Comparison of ENCODE assay signal across 11 cellular contexts in genomic region chr18:902179-902718, GRCh38. TPM values are rescaled to one million over a fixed set of nuclear protein-coding genes. Genes with fewer than 3 reads are reported as not detected.
DNase-seq lines count a peak whose midpoint lies in the region; TF ChIP-seq lines count a peak whose summit lies in the region.
"Had no signal": no experiment of that assay in that cellular context is flagged by ENCODE, and none has a peak within 500 bp of the region (broad histone marks: within the 10 kb centered on the region; RNA-seq: fewer than 3 reads in every experiment).

No MANE protein-coding gene starts in this region.

- TF ChIP-seq CTCF in DOHH2 (IDR thresholded peaks at IDR 0.05; ENCODE audit: low read depth, low read length, poor library complexity, severe bottlenecking) (peak; percentile 10), neural progenitor cell (IDR thresholded peaks at IDR 0.05) (peak; percentile 57), OCI-LY7 (conservative IDR thresholded peaks at IDR 0.05; ENCODE audit: low read length) (no peak), endothelial cell (IDR thresholded peaks at IDR 0.05; ENCODE audit: unreplicated experiment) (no peak)

- POLR2A ChIA-PET in OCI-LY7 (lab: Charles Lee), result interaction anchor here (0.7 to 1.6 kb wide), 2 partner anchors 11 to 62 kb away, joined by 3 read pairs; no protein-coding TSS in a partner anchor

- no peaks in the 10 kb centered on the region for H3K4me1 ChIP-seq in DOHH2 (ENCODE audit: control insufficient read depth, low read length)
- H3K4me1 ChIP-seq in adipocyte (ENCODE audit: control insufficient read depth, insufficient read depth, low read length), result no peaks in the 10 kb centered on the region
- H3K4me1 ChIP-seq in neural progenitor cell, result peaks cover 32% of the 10 kb centered on the region
- H3K4me1 ChIP-seq in OCI-LY7 (ENCODE audit: insufficient read depth, low read length, poor library complexity, severe bottlenecking), result no peaks in the 10 kb centered on the region
- H3K4me1 ChIP-seq: HAP-1 had no signal

- H3K4me1 Mint-ChIP-seq in neural progenitor cell (peaks cover 20% of the 10 kb centered on the region), endothelial cell (ENCODE audit: unreplicated experiment) (peaks cover 16% of the 10 kb centered on the region)

- H3K27me3 Mint-ChIP-seq in neural progenitor cell (ENCODE audit: insufficient read depth, low read depth), result peaks cover 58% of the 10 kb centered on the region
- H3K27me3 Mint-ChIP-seq in endothelial cell (ENCODE audit: unreplicated experiment), result peaks cover 13% of the 10 kb centered on the region

- H3K36me3 ChIP-seq in DOHH2 (ENCODE audit: control insufficient read depth, low read length) (no peaks in the 10 kb centered on the region), adipocyte (ENCODE audit: control insufficient read depth, insufficient read depth, low read length, severe bottlenecking) (no peaks in the 10 kb centered on the region), neural progenitor cell (no peaks in the 10 kb centered on the region), OCI-LY7 (ENCODE audit: insufficient read depth, low read length) (no peaks in the 10 kb centered on the region)
- H3K36me3 ChIP-seq: HAP-1 had no signal

- H3K9ac ChIP-seq in adipocyte (ENCODE audit: low read length) (no peak overlapping the region), neural progenitor cell (no peak overlapping the region)

- no peaks in the 10 kb centered on the region for H3K9me2 ChIP-seq in DOHH2 (replicated peaks; ENCODE audit: control insufficient read depth, low read length)
- no peaks in the 10 kb centered on the region for H3K9me2 ChIP-seq in OCI-LY7 (ENCODE audit: insufficient read depth, low read length)

- H3K27ac ChIP-seq in DOHH2 (ENCODE audit: low read depth, low read length) (no peak overlapping the region), neural progenitor cell (no peak overlapping the region), OCI-LY7 (ENCODE audit: low read depth, low read length, poor library complexity, severe bottlenecking) (no peak overlapping the region)

- DNase-seq in NCI-H146 (lab: John Stamatoyannopoulos, UW) (peak; percentile 69), adipocyte (ENCODE audit: low read depth) (peak; percentile 37), neural progenitor cell (ENCODE audit: low spot score) (peak; percentile 40), AG08395 (ENCODE audit: low spot score) (no peak), OCI-LY7 (ENCODE audit: low spot score) (no peak), CD1c-positive myeloid dendritic cell (ENCODE audit: extremely low spot score) (no peak), endothelial cell (ENCODE audit: low spot score) (no peak)
- DNase-seq: SIG-M5 had no signal

- H3K79me2 ChIP-seq in DOHH2 (ENCODE audit: control insufficient read depth, low read length), result no peaks in the 10 kb centered on the region
- no peaks in the 10 kb centered on the region for H3K79me2 ChIP-seq in neural progenitor cell (ENCODE audit: low read depth)
- no peaks in the 10 kb centered on the region for H3K79me2 ChIP-seq in OCI-LY7 (ENCODE audit: insufficient read depth, low read depth, low read length)

- no peaks in the 10 kb centered on the region for H4K20me1 ChIP-seq in DOHH2 (ENCODE audit: control insufficient read depth, insufficient read depth, low read depth, low read length)
- peaks cover 56% of the 10 kb centered on the region for H4K20me1 ChIP-seq in neural progenitor cell (ENCODE audit: low read depth)
- H4K20me1 ChIP-seq in OCI-LY7 (ENCODE audit: insufficient read depth, low read length), result no peaks in the 10 kb centered on the region

- no peak overlapping the region for H3K4me2 ChIP-seq in DOHH2 (ENCODE audit: low read length)
- H3K4me2 ChIP-seq in neural progenitor cell, result no peak overlapping the region
- no peak overlapping the region for H3K4me2 ChIP-seq in OCI-LY7 (ENCODE audit: low read length)

- H3F3A ChIP-seq in DOHH2 (ENCODE audit: control insufficient read depth, insufficient read depth) (no peaks in the 10 kb centered on the region), neural progenitor cell (ENCODE audit: low read depth) (peaks cover 28% of the 10 kb centered on the region)

- no peak overlapping the region for H2AFZ ChIP-seq in neural progenitor cell (replicated peaks)
- no peak overlapping the region for H2AFZ ChIP-seq in OCI-LY7 (ENCODE audit: low read length)

- H3K4me3 ChIP-seq in DOHH2 (ENCODE audit: low read length), result no peak overlapping the region
- H3K4me3 ChIP-seq in adipocyte (ENCODE audit: low read length), result no peak overlapping the region
- H3K4me3 ChIP-seq in neural progenitor cell, result no peak overlapping the region
- H3K4me3 ChIP-seq in OCI-LY7 (ENCODE audit: low read depth, low read length, poor library complexity, severe bottlenecking), result no peak overlapping the region
- H3K4me3 ChIP-seq: HAP-1 had no signal

- H3K27ac Mint-ChIP-seq in neural progenitor cell (no peak overlapping the region), endothelial cell (ENCODE audit: unreplicated experiment) (no peak overlapping the region)

- no peaks in the 10 kb centered on the region for H3K9me3 Mint-ChIP-seq in neural progenitor cell
- no peaks in the 10 kb centered on the region for H3K9me3 Mint-ChIP-seq in endothelial cell (ENCODE audit: unreplicated experiment)

- H3K27me3 ChIP-seq in DOHH2 (ENCODE audit: control insufficient read depth, low read length), result no peaks in the 10 kb centered on the region
- H3K27me3 ChIP-seq in adipocyte (replicated peaks; ENCODE audit: control insufficient read depth, insufficient read depth, low read length), result peaks cover 75% of the 10 kb centered on the region
- H3K27me3 ChIP-seq in neural progenitor cell, result peaks cover 89% of the 10 kb centered on the region

- H3K9me3 ChIP-seq in DOHH2 (ENCODE audit: control insufficient read depth, insufficient read depth, low read length) (peaks cover 8% of the 10 kb centered on the region; the same call in 1 of the 2 replicates), adipocyte (ENCODE audit: control insufficient read depth, low read length) (no peaks in the 10 kb centered on the region), neural progenitor cell (ENCODE audit: low read depth) (no peaks in the 10 kb centered on the region), OCI-LY7 (ENCODE audit: low read length) (no peaks in the 10 kb centered on the region)
- H3K9me3 ChIP-seq: HAP-1 had no signal

- H3K4me3 Mint-ChIP-seq in neural progenitor cell, result no peak overlapping the region
- no peak overlapping the region for H3K4me3 Mint-ChIP-seq in endothelial cell (ENCODE audit: unreplicated experiment)

- no TSS peak for BruUV-seq in OCI-LY7 (replicated peaks; lab: Mats Ljungman, UMichigan)

- CTCF ChIA-PET in OCI-LY7 (lab: Charles Lee; ENCODE audit: unreplicated experiment), result no interaction called here

- intact Hi-C loops in OCI-LY7 (cut with micrococcal nuclease; ENCODE audit: unreplicated experiment), result no loop called here

- H3K36me3 Mint-ChIP-seq in neural progenitor cell (no peaks in the 10 kb centered on the region), endothelial cell (ENCODE audit: low read depth, unreplicated experiment) (no peaks in the 10 kb centered on the region)

RNA-seq across cellular contexts. Expression of gene ADCYAP1, which starts 2.4 kb away (rescaled TPM):
- 0.03 and 0.04 TPM in 2 replicates for total RNA-seq in neural progenitor cell (ENCODE audit: low replicate concordance)
- total RNA-seq in OCI-LY7 (2014; rRNA removed; shearing (Covaris generic)), result not detected in 2 replicates
- not detected in 2 replicates for total RNA-seq in OCI-LY7 (2022)
- total RNA-seq in endothelial cell (ENCODE audit: unreplicated experiment), result 18.5 TPM
- total RNA-seq: bronchial epithelial cell had no signal

Comparison
In these comparisons a context has a peak if more than half of its experiments do, and no peak if none do; other contexts are left out.
1. CTCF ChIP-seq: peak in DOHH2 (single experiment) and neural progenitor cell (single experiment); none in OCI-LY7 (single experiment) and endothelial cell (single experiment).
2. DNase-seq: peak in NCI-H146 (single experiment), adipocyte (single experiment) and neural progenitor cell (single experiment); none in AG08395 (single experiment), OCI-LY7 (single experiment), CD1c-positive myeloid dendritic cell (single experiment) and endothelial cell (single experiment).
3. RNA of gene ADCYAP1, which starts 2.4 kb away (total RNA-seq): 18.5 TPM in endothelial cell (single experiment); 0.03 to 0.04 TPM in neural progenitor cell and not detected in OCI-LY7; every median in the first group is over 10 times any median in the second.